Comparison of ENCODE assay signal across 7 cellular contexts in the genomic region with DNA sequence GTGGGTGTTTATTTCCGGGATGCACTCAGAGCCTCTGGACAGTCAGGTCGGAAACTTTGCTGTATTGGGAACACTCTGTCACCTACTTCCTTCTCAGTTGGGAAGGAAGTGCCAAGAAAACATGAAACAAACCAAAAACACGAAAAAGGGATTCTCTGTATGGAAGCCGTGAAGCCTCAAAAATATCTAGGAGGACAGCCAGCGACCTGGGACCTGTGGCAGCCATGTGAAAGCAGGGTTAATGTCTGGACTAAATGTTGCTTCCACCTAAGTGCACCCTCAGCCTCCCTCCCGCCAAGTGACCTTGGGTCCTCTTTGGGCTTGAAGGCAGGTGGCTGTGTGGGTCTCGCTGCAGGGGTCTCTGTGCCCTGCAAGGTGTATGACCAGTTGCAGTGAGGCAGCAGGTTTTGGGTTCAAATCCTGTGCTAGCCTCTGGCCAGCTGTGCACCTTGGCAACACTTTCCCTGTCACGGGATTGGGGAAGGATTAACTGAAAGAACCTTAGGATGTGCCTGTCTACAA.
A peak's percentile ranks its signal among the peaks of the same experiment; 100 is the strongest.
DNase-seq lines count a peak whose midpoint lies in the region; ATAC-seq and TF ChIP-seq lines count a peak whose summit lies in the region.

No MANE protein-coding gene starts in this region.

- peak overlapping the region; percentile 99 for H3K4me3 ChIP-seq in HAP-1
- peak overlapping the region; percentile 94 for H3K4me3 ChIP-seq in WERI-Rb-1 (ENCODE audit: low read depth, low read length)
- H3K4me3 ChIP-seq in skeletal muscle cell (ENCODE audit: low read depth, low read length): peak overlapping the region; percentile 87

- in situ Hi-C loops in HAP-1 (cut with MboI; ENCODE audit: low sequenced_read_pairs): no loop called here

- 0 out of 2 replicates have a peak, but pooled peaks cover 6% of the 10 kb centered on the region for H3K36me3 ChIP-seq in HAP-1 (replicated peaks)
- H3K36me3 ChIP-seq in WERI-Rb-1: no peaks in the 10 kb centered on the region

- H3K4me1 ChIP-seq in HAP-1: peaks cover 10% of the 10 kb centered on the region

- H3K27me3 ChIP-seq in HAP-1 (ENCODE audit: low read depth) (no peaks in the 10 kb centered on the region), WERI-Rb-1 (ENCODE audit: insufficient read depth, low read depth, severe bottlenecking) (no peaks in the 10 kb centered on the region)

- ATAC-seq in GM19452 (IDR thresholded peaks at IDR 0.05; ENCODE audit: unreplicated experiment): no peak

- H3K9me3 ChIP-seq in HAP-1 (no peaks in the 10 kb centered on the region), WERI-Rb-1 (ENCODE audit: severe bottlenecking) (no peaks in the 10 kb centered on the region)

- no peak for TF ChIP-seq CTCF in WERI-Rb-1 (IDR thresholded peaks at IDR 0.05; ENCODE audit: low read depth, low read length)

- DNase-seq in HAP-1 (ENCODE audit: low spot score in 2 of 2) (no peak), WERI-Rb-1 (no peak), foreskin melanocyte (peak; percentile 11), skeletal muscle cell (ENCODE audit: low read depth) (no peak), Ammon's horn (ENCODE audit: low spot score) (no peak), NCI-H82 treated with DMSO at 0.1 percent for 48 hours (lab: John Stamatoyannopoulos, UW; ENCODE audit: unreplicated experiment) (no peak)

- peak overlapping the region; percentile 72 for H3K27ac ChIP-seq in WERI-Rb-1
